Comparison of ENCODE assay signal across 6 cellular contexts in the genomic region with DNA sequence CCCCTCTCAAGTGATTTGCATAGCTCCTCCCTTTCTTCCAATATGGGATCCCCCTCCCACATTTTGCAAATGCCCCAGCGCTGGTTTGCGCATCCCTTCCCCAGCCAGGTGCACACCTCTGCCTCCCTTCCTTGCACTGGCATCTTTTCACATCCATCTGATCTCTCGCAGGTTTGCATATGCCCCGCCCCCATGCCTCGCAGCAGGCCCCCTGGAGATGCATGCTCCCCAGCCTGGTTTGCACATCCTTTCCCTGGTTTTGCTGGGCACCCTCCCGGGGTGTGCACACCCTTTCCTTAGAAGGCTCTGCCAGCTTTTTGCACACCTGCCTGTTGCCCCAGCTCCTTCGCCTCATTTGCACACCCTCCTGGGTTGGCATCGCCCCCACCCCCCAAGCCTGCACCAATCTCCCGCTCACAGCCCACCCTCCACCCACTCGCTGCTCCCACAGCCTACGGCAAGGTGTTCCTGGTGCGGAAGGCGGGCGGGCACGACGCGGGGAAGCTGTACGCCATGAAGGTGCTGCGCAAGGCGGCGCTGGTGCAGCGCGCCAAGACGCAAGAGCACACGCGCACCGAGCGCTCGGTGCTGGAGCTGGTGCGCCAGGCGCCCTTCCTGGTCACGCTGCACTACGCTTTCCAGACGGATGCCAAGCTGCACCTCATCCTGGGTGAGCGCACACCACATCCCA. TPM values are rescaled to one million over a fixed set of nuclear protein-coding genes. Genes with fewer than 3 reads are reported as not detected.
A peak's percentile ranks its signal among the peaks of the same experiment; 100 is the strongest.
DNase-seq lines count a peak whose midpoint lies in the region; ATAC-seq and TF ChIP-seq lines count a peak whose summit lies in the region.

No MANE protein-coding gene starts in this region.

- peak overlapping the region; percentile 98 for H3K4me2 ChIP-seq in DOHH2 (ENCODE audit: low read length)

- no peaks in the 10 kb centered on the region for H3K9me2 ChIP-seq in DOHH2 (replicated peaks; ENCODE audit: control insufficient read depth, low read length)

- H3F3A ChIP-seq in DOHH2 (ENCODE audit: control insufficient read depth, insufficient read depth), result peaks cover 13% of the 10 kb centered on the region

- WGBS in stomach, 5 donors, result 10 to 47% (median 33%) methylated on average over 31 to 35 of the region's 35 CpGs

- H3K4me3 ChIP-seq in DOHH2 (ENCODE audit: low read length) (peak overlapping the region; percentile 83), SJSA1 (peak overlapping the region; percentile 93), foreskin fibroblast (ENCODE audit: low read depth in 1 of 2, low read length in 2 of 2) (peak overlapping the region; percentile 85 to 97), stomach (peak overlapping the region; percentile 77 to 95 (median 88))

- no peaks in the 10 kb centered on the region for H3K27me3 ChIP-seq in DOHH2 (ENCODE audit: control insufficient read depth, low read length)
- no peaks in the 10 kb centered on the region for H3K27me3 ChIP-seq in SJSA1 (replicated peaks)
- H3K27me3 ChIP-seq in stomach, result no peaks in the 10 kb centered on the region

- no peak for ATAC-seq in HG03439 (IDR thresholded peaks at IDR 0.05; ENCODE audit: unreplicated experiment)

- TF ChIP-seq CTCF in DOHH2 (IDR thresholded peaks at IDR 0.05; ENCODE audit: low read depth, low read length, poor library complexity, severe bottlenecking), result peak; percentile 26
- TF ChIP-seq CTCF in foreskin fibroblast (IDR thresholded peaks at IDR 0.05; ENCODE audit: low read depth, low read length), result no peak
- no peak for TF ChIP-seq CTCF in stomach (IDR thresholded peaks at IDR 0.05)

- intact Hi-C loops in stomach (cut with DNase I; ENCODE audit: low total_unique reads), result no loop called here

- TF ChIP-seq EP300 in stomach (IDR thresholded peaks at IDR 0.05), result no peak

- peak in 1 of 2 experiments; percentile 52 for DNase-seq in SJSA1 (ENCODE audit: low read depth in 1 of 2, low spot score in 2 of 2)
- DNase-seq in foreskin fibroblast, result no peak
- peak; percentile 46 for DNase-seq in stomach
- DNase-seq in activated gamma-delta T cell (lab: John Stamatoyannopoulos, UW), result no peak

- TF ChIP-seq POLR2A in stomach (IDR thresholded peaks at IDR 0.05), result no peak

- H3K27ac ChIP-seq in DOHH2 (ENCODE audit: low read depth, low read length) (no peak overlapping the region), SJSA1 (no peak overlapping the region), stomach (peak overlapping the region in 4 of 5 donors; percentile 87 to 94 (median 91))

- H3K9me3 ChIP-seq in DOHH2 (ENCODE audit: control insufficient read depth, insufficient read depth, low read length), result no peaks in the 10 kb centered on the region
- no peaks in the 10 kb centered on the region for H3K9me3 ChIP-seq in SJSA1 (replicated peaks)
- no peaks in the 10 kb centered on the region for H3K9me3 ChIP-seq in stomach

- H3K4me1 ChIP-seq in DOHH2 (ENCODE audit: control insufficient read depth, low read length), result peaks cover 44% of the 10 kb centered on the region
- H3K4me1 ChIP-seq in SJSA1 (replicated peaks), result peaks cover 45% of the 10 kb centered on the region
- H3K4me1 ChIP-seq in stomach, result peaks cover 40 to 60% (median 46%) of the 10 kb centered on the region in 4 donors

- peaks cover 6% of the 10 kb centered on the region; the same call in 1 of the 2 replicates for H3K79me2 ChIP-seq in DOHH2 (ENCODE audit: control insufficient read depth, low read length)

- H4K20me1 ChIP-seq in DOHH2 (ENCODE audit: control insufficient read depth, insufficient read depth, low read depth, low read length), result no peaks in the 10 kb centered on the region

- H3K36me3 ChIP-seq in DOHH2 (ENCODE audit: control insufficient read depth, low read length) (peaks cover 23% of the 10 kb centered on the region), SJSA1 (peaks cover 54% of the 10 kb centered on the region), stomach (peaks cover 35 to 47% (median 45%) of the 10 kb centered on the region in 4 donors)

RNA-seq across cellular contexts. Expression of gene RPS6KA4, which starts 0.9 kb away (rescaled TPM):
- 81.8 and 84.1 TPM in 2 replicates for total RNA-seq in SJSA1 (2014; rRNA removed; shearing (Covaris generic))
- 100 to 1,000 TPM in 1 of 5 donors, 10 to 100 TPM in 4; 15.4 to 103 (median 81.1) TPM for total RNA-seq in stomach
- 10 to 100 TPM; 18.5 to 22.8 (median 20.2) TPM for polyA plus RNA-seq in stomach

RNA-seq across cellular contexts. Expression of gene CCDC88B, which starts 19.9 kb away (rescaled TPM):
- 2.2 and 5.3 TPM in 2 replicates for total RNA-seq in SJSA1 (2014; rRNA removed; shearing (Covaris generic))
- 100 to 1,000 TPM in 1 of 5 donors, 10 to 100 TPM in 1, 1 to 10 TPM in 3; 1.8 to 137 (median 7.6) TPM for total RNA-seq in stomach
- polyA plus RNA-seq in stomach, result 10 to 100 TPM; 37.4 to 57.7 (median 38.8) TPM

RNA-seq across cellular contexts. Expression of gene PRDX5, which starts 41.9 kb away (rescaled TPM):
- 205 and 232 TPM in 2 replicates for total RNA-seq in SJSA1 (2014; rRNA removed; shearing (Covaris generic))
- total RNA-seq in stomach, result 100 to 1,000 TPM in 3 of 5 donors, 10 to 100 TPM in 1, 1 to 10 TPM in 1; 9.3 to 254 (median 125) TPM
- 100 to 1,000 TPM; 462 to 725 (median 673) TPM for polyA plus RNA-seq in stomach

RNA-seq across cellular contexts. Expression of gene TRMT112, which starts 42.5 kb away (rescaled TPM):
- total RNA-seq in SJSA1 (2014; rRNA removed; shearing (Covaris generic)), result 506 and 974 TPM in 2 replicates
- 100 to 1,000 TPM in 2 of 5 donors, 10 to 100 TPM in 3; 50.8 to 181 (median 99.9) TPM for total RNA-seq in stomach
- 100 to 1,000 TPM; 271 to 337 (median 328) TPM for polyA plus RNA-seq in stomach

RNA-seq across cellular contexts. Expression of gene ESRRA, which starts 54.5 kb away (rescaled TPM):
- total RNA-seq in SJSA1 (2014; rRNA removed; shearing (Covaris generic)), result 50.7 and 51.1 TPM in 2 replicates
- 100 to 1,000 TPM in 3 of 5 donors, 10 to 100 TPM in 2; 45.5 to 685 (median 142) TPM for total RNA-seq in stomach
- polyA plus RNA-seq in stomach, result 10 to 100 TPM; 63.5 to 86.6 (median 82.5) TPM

Comparison
In these comparisons a context has a peak if more than half of its experiments do, and no peak if none do; other contexts are left out.
1. H3K27ac ChIP-seq: peak in stomach (4 of 5); none in DOHH2 (single experiment) and SJSA1 (single experiment).
2. Peak in every context shown above with its lines, with median percentiles within 50 percentile points of each other: H3K4me3 ChIP-seq.